Comparison of ENCODE assay signal across 17 cellular contexts in genomic region chr4:3639613-3640586, GRCh38.
DNase-seq lines count a peak whose midpoint lies in the region; ATAC-seq and TF ChIP-seq lines count a peak whose summit lies in the region.
"Had no signal": no experiment of that assay in that cellular context is flagged by ENCODE, and none has a peak within 500 bp of the region (broad histone marks: within the 10 kb centered on the region; RNA-seq: fewer than 3 reads in every experiment).

No MANE protein-coding gene starts in this region.

- intact Hi-C loops in lower lobe of right lung (cut with DNase I) = no loop called here
- intact Hi-C loops in tibial artery (cut with DNase I; ENCODE audit: low total_unique reads) = no loop called here

- H3K27ac ChIP-seq in H9 (ENCODE audit: insufficient read length, low read depth, low read length) = no peak overlapping the region
- H3K27ac ChIP-seq in lower lobe of right lung = no peak overlapping the region
- H3K27ac ChIP-seq in tibial artery = peak overlapping the region; percentile 67 to 68

- TF ChIP-seq CTCF in H9 (conservative IDR thresholded peaks at IDR 0.05) = no peak
- TF ChIP-seq CTCF in lower lobe of right lung (IDR thresholded peaks at IDR 0.05) = no peak
- no peak for TF ChIP-seq CTCF in tibial artery (IDR thresholded peaks at IDR 0.05)
- TF ChIP-seq CTCF in GM20000 (IDR thresholded peaks at IDR 0.05; ENCODE audit: extremely low read depth, missing control alignments) = no peak

- H3K36me3 Mint-ChIP-seq in H9 (ENCODE audit: insufficient read depth in 1 of 3, low read depth in 3 of 3) = peaks cover 0 to 2% (median 0%) of the 10 kb centered on the region in 3 experiments; a peak in 2 of 7 replicates
- H3K36me3 Mint-ChIP-seq: CD8-positive, alpha-beta memory T cell had no signal

- no peak overlapping the region for H2BK5ac ChIP-seq in H9 (ENCODE audit: insufficient read length, low read length)

- no peak for ATAC-seq in lower lobe of right lung
- ATAC-seq in HG03025 (IDR thresholded peaks at IDR 0.05; ENCODE audit: low FRiP score, unreplicated experiment) = no peak
- ATAC-seq: HepG2, PC-3, SK-N-SH treated with all-trans-retinoic acid at 6 μM for 48 hours had no signal

- H3K27me3 ChIP-seq in H9 (ENCODE audit: insufficient read depth, low read length) (no peaks in the 10 kb centered on the region), lower lobe of right lung (ENCODE audit: low read depth) (peaks cover 10% of the 10 kb centered on the region), tibial artery (peaks cover 0 to 3% of the 10 kb centered on the region in 2 donors)
- H3K27me3 ChIP-seq: BE2C had no signal

- no peaks in the 10 kb centered on the region for H4K20me1 ChIP-seq in H9 (ENCODE audit: control insufficient read depth, insufficient read depth, insufficient read length)

- H2BK20ac ChIP-seq in H9 (ENCODE audit: low read depth, low read length, poor library complexity, severe bottlenecking) = no peak overlapping the region

- no peaks in the 10 kb centered on the region for H3K79me2 ChIP-seq in H9 (ENCODE audit: insufficient read depth, low read length)

- H4K91ac ChIP-seq in H9 (ENCODE audit: insufficient read length, low read depth, low read length) = no peak overlapping the region

- no peak overlapping the region for H2AFZ ChIP-seq in H9 (ENCODE audit: low read length)

- H3K27ac Mint-ChIP-seq in H9 = peak overlapping the region in 1 of 3 experiments; percentile 50; a peak in 3 of 7 replicates
- H3K27ac Mint-ChIP-seq: CD8-positive, alpha-beta memory T cell had no signal

- H3K4me2 ChIP-seq in H9 (ENCODE audit: insufficient read depth, insufficient read length, low read length) = no peak overlapping the region

- no peaks in the 10 kb centered on the region for H3K23me2 ChIP-seq in H9 (ENCODE audit: insufficient read length, low read depth, low read length, poor library complexity, severe bottlenecking)

- H3K9me3 ChIP-seq in H9 (ENCODE audit: control insufficient read depth, low read depth, low read length) (no peaks in the 10 kb centered on the region), lower lobe of right lung (no peaks in the 10 kb centered on the region), tibial artery (no peaks in the 10 kb centered on the region)
- H3K9me3 ChIP-seq: BE2C had no signal

- H3K4me1 Mint-ChIP-seq in H9 = no peaks in the 10 kb centered on the region; a peak in 1 of 4 replicates
- H3K4me1 Mint-ChIP-seq: CD8-positive, alpha-beta memory T cell had no signal

- no peaks in the 10 kb centered on the region for H3K79me1 ChIP-seq in H9 (ENCODE audit: insufficient read depth, low read depth, low read length, poor library complexity, severe bottlenecking)

- peaks cover 47% of the 10 kb centered on the region for H3K27me3 Mint-ChIP-seq in H9 (ENCODE audit: low read depth)

- no peak overlapping the region for H3K4me3 ChIP-seq in lower lobe of right lung
- no peak overlapping the region for H3K4me3 ChIP-seq in tibial artery

- no peak overlapping the region for H3K23ac ChIP-seq in H9 (ENCODE audit: insufficient read length, low read depth, low read length)

- H3K36me3 ChIP-seq in lower lobe of right lung (no peaks in the 10 kb centered on the region), tibial artery (no peaks in the 10 kb centered on the region)
- H3K36me3 ChIP-seq: BE2C had no signal

- WGBS in H9 (ENCODE audit: extremely low coverage, insufficient read length, low lambda C conversion rate) = no CpG with 5 or more reads among the region's 22 CpGs

- H3K4me1 ChIP-seq in H9 (ENCODE audit: insufficient read depth, low read length) (no peaks in the 10 kb centered on the region), lower lobe of right lung (no peaks in the 10 kb centered on the region), tibial artery (peaks cover 0 to 31% (median 6%) of the 10 kb centered on the region in 4 donors)
- H3K4me1 ChIP-seq: BE2C had no signal

- no peak overlapping the region for H2AK5ac ChIP-seq in H9 (ENCODE audit: insufficient read length, low read length)

- H2BK15ac ChIP-seq in H9 (ENCODE audit: low read depth, low read length) = no peak overlapping the region

- no peak overlapping the region for H4K5ac ChIP-seq in H9 (ENCODE audit: insufficient read length, low read depth, low read length)

- no peak overlapping the region for H3T11ph ChIP-seq in H9 (ENCODE audit: low read length)

- H2BK120ac ChIP-seq in H9 (ENCODE audit: low read depth, low read length, poor library complexity, severe bottlenecking) = no peak overlapping the region

- H3K14ac ChIP-seq in H9 (ENCODE audit: insufficient read depth, low read length) = peak overlapping the region; percentile 14; the same call in 1 of the 2 replicates

- no peak overlapping the region for H3K18ac ChIP-seq in H9 (ENCODE audit: insufficient read length, low read depth, low read length)

- H2BK12ac ChIP-seq in H9 (ENCODE audit: insufficient read length, low read depth, low read length) = no peak overlapping the region

- H3K4ac ChIP-seq in H9 (ENCODE audit: low read depth, low read length) = no peak overlapping the region

- H3K9me3 Mint-ChIP-seq in H9 = peaks cover 9 to 12% of the 10 kb centered on the region in 2 experiments

- H3K9ac ChIP-seq in H9 (ENCODE audit: extremely low read depth, insufficient read length, low read length) = no peak overlapping the region

- DNase-seq in H9 = no peak
- DNase-seq in RPMI7951 (ENCODE audit: low read depth) = peak; percentile 41
- peak; percentile 38 for DNase-seq in lower lobe of right lung
- peak in 1 of 2 donors; percentile 78 for DNase-seq in tibial artery
- DNase-seq in activated naive CD4-positive, alpha-beta T cell treated with anti-CD3 and anti-CD28 coated beads, Interleukin-2, amount 50 U/mL, for 16 hours = no peak
- no peak for DNase-seq in GM20000 (ENCODE audit: low spot score)
- DNase-seq: BE2C; CD8-positive, alpha-beta memory T cell; MM.1S; NCI-H1436; NCI-H2029 treated with DMSO at 0.1 percent for 48 hours; NCI-H2227 treated with DMSO at 0.1 percent for 48 hours; NCI-H526 treated with DMSO at 0.1 percent for 48 hours; PC-3 had no signal

- H3K4me3 Mint-ChIP-seq in H9 = no peak overlapping the region
- H3K4me3 Mint-ChIP-seq: CD8-positive, alpha-beta memory T cell had no signal

- H3K56ac ChIP-seq in H9 (ENCODE audit: insufficient read length, low read depth, low read length) = no peak overlapping the region

- H4K8ac ChIP-seq in H9 (replicated peaks; ENCODE audit: insufficient read length, low read depth, low read length) = no peak overlapping the region

Comparison
In these comparisons a context has a peak if more than half of its experiments do, and no peak if none do; other contexts are left out.
1. DNase-seq: peak in RPMI7951 (single experiment) and lower lobe of right lung (single experiment); none in H9 (single experiment), activated naive CD4-positive, alpha-beta T cell treated with anti-CD3 and anti-CD28 coated beads, Interleukin-2, amount 50 U/mL, for 16 hours (single experiment) and GM20000 (single experiment).
2. H3K27ac ChIP-seq: peak in tibial artery (2 of 2); none in H9 (single experiment) and lower lobe of right lung (single experiment).